In genomic region chr2:240368746-240369724, GRCh38 we compare ENCODE assay signal across 9 cellular contexts.
DNase-seq lines count a peak whose midpoint lies in the region; ATAC-seq, FAIRE-seq and TF ChIP-seq lines count a peak whose summit lies in the region.
"Had no signal": no experiment of that assay in that cellular context is flagged by ENCODE, and none has a peak within 500 bp of the region (broad histone marks: within the 10 kb centered on the region; RNA-seq: fewer than 3 reads in every experiment).

No MANE protein-coding gene starts in this region.

- FAIRE-seq in pancreas (lab: Jason Lieb, UNC), result no peak

- H3K27ac ChIP-seq in ACC112 (ENCODE audit: low read depth, low read length) (peak overlapping the region; percentile 20; the same call in 1 of the 2 replicates), PC-3 (ENCODE audit: low read length) (peak overlapping the region; percentile 95), heart right ventricle (peak overlapping the region; percentile 71 to 97 (median 92)), pancreas (peak overlapping the region; percentile 59 to 80 (median 68))

- H3K4me1 ChIP-seq in ACC112 (ENCODE audit: control insufficient read depth, insufficient read depth, low read length, unreplicated experiment), result peaks cover 21% of the 10 kb centered on the region
- peaks cover 22% of the 10 kb centered on the region for H3K4me1 ChIP-seq in PC-3 (ENCODE audit: insufficient read depth, low read length)
- H3K4me1 ChIP-seq in heart right ventricle, result peaks cover 14 to 69% (median 33%) of the 10 kb centered on the region in 9 donors
- peaks cover 0 to 9% (median 0%) of the 10 kb centered on the region in 3 donors for H3K4me1 ChIP-seq in pancreas

- POLR2A ChIA-PET in PC-3 (lab: Charles Lee; ENCODE audit: unreplicated experiment), result interaction anchor here (0.9 to 1.0 kb wide), 2 partner anchors 67 to 136 kb away, joined by 3 to 11 read pairs; no protein-coding TSS in a partner anchor

- no peak for ATAC-seq in PC-3
- peak; percentile 31 to 78 (median 64) for ATAC-seq in heart right ventricle
- peak in 3 of 4 donors; percentile 15 to 31 (median 29) for ATAC-seq in pancreas
- no peak for ATAC-seq in GM19395 (IDR thresholded peaks at IDR 0.05; ENCODE audit: unreplicated experiment)
- no peak for ATAC-seq in GM19467 (IDR thresholded peaks at IDR 0.05; ENCODE audit: unreplicated experiment)
- ATAC-seq: stimulated activated effector memory CD8-positive, alpha-beta T cell treated with anti-CD3 and anti-CD28 coated beads, Interleukin-12 subunit alpha, Interleukin-12 subunit beta, amount 100 ng/mL, for 72 hours had no signal

- no peak overlapping the region for H2AFZ ChIP-seq in ACC112 (ENCODE audit: low read length, unreplicated experiment)
- peak overlapping the region; percentile 74 for H2AFZ ChIP-seq in PC-3 (ENCODE audit: low read length)

- H4K20me1 ChIP-seq in PC-3 (ENCODE audit: low read length), result no peaks in the 10 kb centered on the region

- H3K79me2 ChIP-seq in ACC112 (ENCODE audit: control insufficient read depth, insufficient read depth, low read length, unreplicated experiment) (no peaks in the 10 kb centered on the region), PC-3 (ENCODE audit: low read length) (no peaks in the 10 kb centered on the region)

- no peaks in the 10 kb centered on the region for H3F3A ChIP-seq in PC-3 (ENCODE audit: low read length, unreplicated experiment)

- H3K9me2 ChIP-seq in PC-3 (replicated peaks; ENCODE audit: low read length), result no peaks in the 10 kb centered on the region

- DNase-seq in PC-3, result no peak
- peak; percentile 53 to 80 for DNase-seq in heart right ventricle
- DNase-seq in pancreas, result peak in 3 of 6 donors; percentile 34 to 49 (median 37)
- DNase-seq in stimulated activated CD8-positive, alpha-beta memory T cell treated with anti-CD3 and anti-CD28 coated beads, Interleukin-4, amount 100 ng/mL, for 48 hours, result no peak
- DNase-seq in hepatic stellate cell (ENCODE audit: low spot score), result no peak

- no peaks in the 10 kb centered on the region for H3K27me3 ChIP-seq in ACC112 (ENCODE audit: insufficient read depth, low read length)
- H3K27me3 ChIP-seq in PC-3 (ENCODE audit: low read length), result no peaks in the 10 kb centered on the region
- H3K27me3 ChIP-seq in heart right ventricle, result no peaks in the 10 kb centered on the region
- H3K27me3 ChIP-seq in pancreas, result no peaks in the 10 kb centered on the region

- no TSS peak for BruUV-seq in PC-3 (replicated peaks; lab: Mats Ljungman, UMichigan)

- H3K36me3 ChIP-seq in ACC112 (ENCODE audit: insufficient read depth, low read length) (no peaks in the 10 kb centered on the region), PC-3 (ENCODE audit: low read depth, low read length) (no peaks in the 10 kb centered on the region), heart right ventricle (no peaks in the 10 kb centered on the region), pancreas (no peaks in the 10 kb centered on the region)

- no peak for TF ChIP-seq CTCF in PC-3 (conservative IDR thresholded peaks at IDR 0.05; ENCODE audit: low read depth, low read length)
- no peak for TF ChIP-seq CTCF in heart right ventricle (IDR thresholded peaks at IDR 0.05)
- no peak for TF ChIP-seq CTCF in pancreas (IDR thresholded peaks at IDR 0.05)

- H3K9me3 ChIP-seq in PC-3 (ENCODE audit: low read length) (no peaks in the 10 kb centered on the region), heart right ventricle (no peaks in the 10 kb centered on the region), pancreas (no peaks in the 10 kb centered on the region)

- H3K4me3 ChIP-seq in ACC112 (ENCODE audit: low read depth, low read length) (no peak overlapping the region), PC-3 (ENCODE audit: low read length) (no peak overlapping the region), heart right ventricle (no peak overlapping the region), pancreas (no peak overlapping the region)

- peak overlapping the region; percentile 86; the same call in 1 of the 2 replicates for H3K4me2 ChIP-seq in PC-3 (ENCODE audit: low read length)

- 60 to 65% methylated on average over 19 of the region's 19 CpGs for WGBS in heart right ventricle, 2 donors
- WGBS in pancreas, 2 donors, result 50 to 59% methylated on average over 19 of the region's 19 CpGs

- CTCF ChIA-PET in PC-3 (lab: Charles Lee), result no interaction called here

- peak overlapping the region; percentile 78 for H3K9ac ChIP-seq in PC-3 (ENCODE audit: low read length)

- intact Hi-C loops in PC-3 (cut with micrococcal nuclease), result no loop called here
- intact Hi-C loops in heart right ventricle (cut with DNase I), result loop anchor here in 2 of 10 donors (5.0 kb wide), 2 partner anchors 132 to 137 kb away; no protein-coding TSS in a partner anchor
- intact Hi-C loops in pancreas (cut with DNase I), result no loop called here

Comparison
In these comparisons a context has a peak if more than half of its experiments do, and no peak if none do; other contexts are left out.
1. H3K27ac ChIP-seq: peak in every context shown above with its lines; median percentile 95 in PC-3; 92 in heart right ventricle; 68 in pancreas; 20 in ACC112.
2. ATAC-seq: peak in heart right ventricle (8 of 8) and pancreas (3 of 4); none in PC-3 (single experiment), GM19395 (single experiment) and GM19467 (single experiment).
3. DNase-seq: peak in heart right ventricle (2 of 2); none in PC-3 (single experiment), stimulated activated CD8-positive, alpha-beta memory T cell treated with anti-CD3 and anti-CD28 coated beads, Interleukin-4, amount 100 ng/mL, for 48 hours (single experiment) and hepatic stellate cell (single experiment).